Comparison of ENCODE assay signal across 3 cellular contexts in genomic region chr19:40392894-40393517, GRCh38.
TF ChIP-seq lines count a peak whose summit lies in the region.

No MANE protein-coding gene starts in this region.

TF ChIP-seq in SK-N-SH treated with all-trans-retinoic acid at 6 μM for 48 hours, 23 proteins besides CTCF, POLR2A, EP300 and RAD21:
- TF ChIP-seq, protein P1, sequence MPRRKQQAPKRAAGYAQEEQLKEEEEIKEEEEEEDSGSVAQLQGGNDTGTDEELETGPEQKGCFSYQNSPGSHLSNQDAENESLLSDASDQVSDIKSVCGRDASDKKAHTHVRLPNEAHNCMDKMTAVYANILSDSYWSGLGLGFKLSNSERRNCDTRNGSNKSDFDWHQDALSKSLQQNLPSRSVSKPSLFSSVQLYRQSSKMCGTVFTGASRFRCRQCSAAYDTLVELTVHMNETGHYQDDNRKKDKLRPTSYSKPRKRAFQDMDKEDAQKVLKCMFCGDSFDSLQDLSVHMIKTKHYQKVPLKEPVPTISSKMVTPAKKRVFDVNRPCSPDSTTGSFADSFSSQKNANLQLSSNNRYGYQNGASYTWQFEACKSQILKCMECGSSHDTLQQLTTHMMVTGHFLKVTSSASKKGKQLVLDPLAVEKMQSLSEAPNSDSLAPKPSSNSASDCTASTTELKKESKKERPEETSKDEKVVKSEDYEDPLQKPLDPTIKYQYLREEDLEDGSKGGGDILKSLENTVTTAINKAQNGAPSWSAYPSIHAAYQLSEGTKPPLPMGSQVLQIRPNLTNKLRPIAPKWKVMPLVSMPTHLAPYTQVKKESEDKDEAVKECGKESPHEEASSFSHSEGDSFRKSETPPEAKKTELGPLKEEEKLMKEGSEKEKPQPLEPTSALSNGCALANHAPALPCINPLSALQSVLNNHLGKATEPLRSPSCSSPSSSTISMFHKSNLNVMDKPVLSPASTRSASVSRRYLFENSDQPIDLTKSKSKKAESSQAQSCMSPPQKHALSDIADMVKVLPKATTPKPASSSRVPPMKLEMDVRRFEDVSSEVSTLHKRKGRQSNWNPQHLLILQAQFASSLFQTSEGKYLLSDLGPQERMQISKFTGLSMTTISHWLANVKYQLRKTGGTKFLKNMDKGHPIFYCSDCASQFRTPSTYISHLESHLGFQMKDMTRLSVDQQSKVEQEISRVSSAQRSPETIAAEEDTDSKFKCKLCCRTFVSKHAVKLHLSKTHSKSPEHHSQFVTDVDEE (CRISPR knock-in tag; IDR thresholded peaks at IDR 0.05): no peak
- TF ChIP-seq ZNF8 (CRISPR knock-in tag; IDR thresholded peaks at IDR 0.05) (no peak), CSDC2 (CRISPR knock-in tag; IDR thresholded peaks at IDR 0.05) (no peak), ZNF565 (CRISPR knock-in tag; conservative IDR thresholded peaks at IDR 0.05; ENCODE audit: low read depth) (no peak), RARB (CRISPR knock-in tag; IDR thresholded peaks at IDR 0.05) (no peak), ISL1 (CRISPR knock-in tag; IDR thresholded peaks at IDR 0.05) (no peak), ZFP30 (CRISPR knock-in tag; IDR thresholded peaks at IDR 0.05) (no peak)
- TF ChIP-seq, protein P2, sequence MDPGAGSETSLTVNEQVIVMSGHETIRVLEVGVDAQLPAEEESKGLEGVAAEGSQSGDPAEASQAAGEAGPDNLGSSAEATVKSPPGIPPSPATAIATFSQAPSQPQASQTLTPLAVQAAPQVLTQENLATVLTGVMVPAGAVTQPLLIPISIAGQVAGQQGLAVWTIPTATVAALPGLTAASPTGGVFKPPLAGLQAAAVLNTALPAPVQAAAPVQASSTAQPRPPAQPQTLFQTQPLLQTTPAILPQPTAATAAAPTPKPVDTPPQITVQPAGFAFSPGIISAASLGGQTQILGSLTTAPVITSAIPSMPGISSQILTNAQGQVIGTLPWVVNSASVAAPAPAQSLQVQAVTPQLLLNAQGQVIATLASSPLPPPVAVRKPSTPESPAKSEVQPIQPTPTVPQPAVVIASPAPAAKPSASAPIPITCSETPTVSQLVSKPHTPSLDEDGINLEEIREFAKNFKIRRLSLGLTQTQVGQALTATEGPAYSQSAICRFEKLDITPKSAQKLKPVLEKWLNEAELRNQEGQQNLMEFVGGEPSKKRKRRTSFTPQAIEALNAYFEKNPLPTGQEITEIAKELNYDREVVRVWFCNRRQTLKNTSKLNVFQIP (CRISPR knock-in tag; IDR thresholded peaks at IDR 0.05; ENCODE audit: borderline replicate concordance, low read depth): no peak

TF ChIP-seq in SK-N-SH, 30 proteins besides CTCF, POLR2A, EP300 and RAD21:
- TF ChIP-seq TEAD4 (IDR thresholded peaks at IDR 0.05; ENCODE audit: borderline replicate concordance, insufficient read depth): no peak
- no peak for TF ChIP-seq NFIC (IDR thresholded peaks at IDR 0.05; ENCODE audit: borderline replicate concordance)
- TF ChIP-seq, protein P3, sequence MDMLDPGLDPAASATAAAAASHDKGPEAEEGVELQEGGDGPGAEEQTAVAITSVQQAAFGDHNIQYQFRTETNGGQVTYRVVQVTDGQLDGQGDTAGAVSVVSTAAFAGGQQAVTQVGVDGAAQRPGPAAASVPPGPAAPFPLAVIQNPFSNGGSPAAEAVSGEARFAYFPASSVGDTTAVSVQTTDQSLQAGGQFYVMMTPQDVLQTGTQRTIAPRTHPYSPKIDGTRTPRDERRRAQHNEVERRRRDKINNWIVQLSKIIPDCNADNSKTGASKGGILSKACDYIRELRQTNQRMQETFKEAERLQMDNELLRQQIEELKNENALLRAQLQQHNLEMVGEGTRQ (IDR thresholded peaks at IDR 0.05; ENCODE audit: borderline replicate concordance, low read depth, low read length): no peak
- no peak for TF ChIP-seq YY1 (IDR thresholded peaks at IDR 0.05; ENCODE audit: low read depth)
- no peak for TF ChIP-seq RFX5 (IDR thresholded peaks at IDR 0.05; ENCODE audit: low read length)
- TF ChIP-seq FOXM1 (IDR thresholded peaks at IDR 0.05; ENCODE audit: low read depth): no peak
- TF ChIP-seq EZH2phosphoT487 (IDR thresholded peaks at IDR 0.05; ENCODE audit: borderline replicate concordance, low read depth): no peak
- TF ChIP-seq PBX3 (IDR thresholded peaks at IDR 0.05): no peak
- no peak for TF ChIP-seq FOXJ3 (CRISPR knock-in tag; IDR thresholded peaks at IDR 0.05)
- no peak for TF ChIP-seq TAF1 (IDR thresholded peaks at IDR 0.05; ENCODE audit: borderline replicate concordance, low read depth, low read length)
- TF ChIP-seq REST (IDR thresholded peaks at IDR 0.05; ENCODE audit: low read depth, low read length): no peak
- no peak for TF ChIP-seq USF1 (IDR thresholded peaks at IDR 0.05; ENCODE audit: borderline replicate concordance, low read depth)
- TF ChIP-seq NRF1 (IDR thresholded peaks at IDR 0.05; ENCODE audit: low read depth, low read length): no peak
- no peak for TF ChIP-seq JUND (IDR thresholded peaks at IDR 0.05)
- TF ChIP-seq SIN3A (IDR thresholded peaks at IDR 0.05; ENCODE audit: borderline replicate concordance, low read depth, low read length): no peak
- TF ChIP-seq, protein P4, sequence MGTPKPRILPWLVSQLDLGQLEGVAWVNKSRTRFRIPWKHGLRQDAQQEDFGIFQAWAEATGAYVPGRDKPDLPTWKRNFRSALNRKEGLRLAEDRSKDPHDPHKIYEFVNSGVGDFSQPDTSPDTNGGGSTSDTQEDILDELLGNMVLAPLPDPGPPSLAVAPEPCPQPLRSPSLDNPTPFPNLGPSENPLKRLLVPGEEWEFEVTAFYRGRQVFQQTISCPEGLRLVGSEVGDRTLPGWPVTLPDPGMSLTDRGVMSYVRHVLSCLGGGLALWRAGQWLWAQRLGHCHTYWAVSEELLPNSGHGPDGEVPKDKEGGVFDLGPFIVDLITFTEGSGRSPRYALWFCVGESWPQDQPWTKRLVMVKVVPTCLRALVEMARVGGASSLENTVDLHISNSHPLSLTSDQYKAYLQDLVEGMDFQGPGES (IDR thresholded peaks at IDR 0.05; ENCODE audit: low read depth, low read length): no peak
- no peak for TF ChIP-seq ELF1 (IDR thresholded peaks at IDR 0.05)
- no peak for TF ChIP-seq CHD2 (IDR thresholded peaks at IDR 0.05; ENCODE audit: low read length, partially characterized antibody)

TF ChIP-seq in H1, 55 proteins besides CTCF, POLR2A, EP300 and RAD21:
- TF ChIP-seq SRF (IDR thresholded peaks at IDR 0.05; ENCODE audit: low read depth, low read length) (no peak), NANOG (IDR thresholded peaks at IDR 0.05; ENCODE audit: insufficient read depth, low read depth, low read length, poor library complexity, severe bottlenecking) (no peak), RFX5 (IDR thresholded peaks at IDR 0.05; ENCODE audit: borderline replicate concordance, low read depth, low read length) (no peak), JUND (IDR thresholded peaks at IDR 0.05; ENCODE audit: low read length) (no peak), FOSL1 (IDR thresholded peaks at IDR 0.05; ENCODE audit: insufficient read depth, low read depth, low read length) (no peak), PHF8 (conservative IDR thresholded peaks at IDR 0.05; ENCODE audit: low read depth, low read length) (no peak), SP4 (IDR thresholded peaks at IDR 0.05; ENCODE audit: low read length) (no peak), TBP (IDR thresholded peaks at IDR 0.05; ENCODE audit: low read depth, low read length) (no peak), SIN3A (conservative IDR thresholded peaks at IDR 0.05 in 1 of 2, IDR thresholded peaks at IDR 0.05 in 1 of 2; ENCODE audit: low read depth in 1 of 2, low read length in 2 of 2) (no peak), TAF1 (IDR thresholded peaks at IDR 0.05; ENCODE audit: low read depth, low read length) (no peak), ZNF274 (IDR thresholded peaks at IDR 0.05; ENCODE audit: borderline replicate concordance, extremely low read depth, low read length) (no peak), YY1 (IDR thresholded peaks at IDR 0.05; ENCODE audit: low read depth, low read length) (no peak), BRCA1 (IDR thresholded peaks at IDR 0.05; ENCODE audit: low read depth, low read length) (no peak), GABPA (IDR thresholded peaks at IDR 0.05; ENCODE audit: borderline replicate concordance, insufficient read depth, low read length) (no peak), BCL11A (IDR thresholded peaks at IDR 0.05; ENCODE audit: low read depth in 2 of 2, low read length in 2 of 2) (no peak)
- TF ChIP-seq, protein P5, sequence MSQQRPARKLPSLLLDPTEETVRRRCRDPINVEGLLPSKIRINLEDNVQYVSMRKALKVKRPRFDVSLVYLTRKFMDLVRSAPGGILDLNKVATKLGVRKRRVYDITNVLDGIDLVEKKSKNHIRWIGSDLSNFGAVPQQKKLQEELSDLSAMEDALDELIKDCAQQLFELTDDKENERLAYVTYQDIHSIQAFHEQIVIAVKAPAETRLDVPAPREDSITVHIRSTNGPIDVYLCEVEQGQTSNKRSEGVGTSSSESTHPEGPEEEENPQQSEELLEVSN (IDR thresholded peaks at IDR 0.05): no peak
